16 cellular contexts compared by ENCODE assay signal in the genomic region with DNA sequence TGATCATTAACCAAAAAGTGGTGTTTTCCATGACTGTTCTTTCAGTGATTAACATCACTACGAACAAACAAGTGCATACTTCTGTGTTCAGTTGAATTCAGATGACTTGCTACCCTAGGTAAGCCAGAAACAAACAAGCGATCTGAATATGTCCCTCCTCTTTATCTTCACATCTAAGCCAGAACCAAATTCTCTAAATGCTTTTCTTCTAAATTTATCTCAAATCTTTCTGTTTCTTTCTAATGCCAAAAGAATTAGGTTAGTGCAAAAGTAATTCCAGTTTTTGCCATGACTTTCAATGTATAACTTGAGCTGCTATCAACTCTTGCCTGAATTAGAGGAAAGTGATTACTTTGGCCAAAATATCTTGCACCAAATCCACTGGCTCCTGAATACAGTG.
DNase-seq lines count a peak whose midpoint lies in the region; ATAC-seq and TF ChIP-seq lines count a peak whose summit lies in the region.
"Had no signal": no experiment of that assay in that cellular context is flagged by ENCODE, and none has a peak within 500 bp of the region (broad histone marks: within the 10 kb centered on the region; RNA-seq: fewer than 3 reads in every experiment).

No MANE protein-coding gene starts in this region.

- H3K9ac ChIP-seq in SK-N-SH (no peak overlapping the region), neural cell (ENCODE audit: low read length) (no peak overlapping the region)
- H3K9ac ChIP-seq: BLaER1 treated with 17β-estradiol and CSF1 and Interleukin-3, amounts not matched to agents 10 nM and 100 nM had no signal

- TF ChIP-seq CTCF in SK-N-SH (IDR thresholded peaks at IDR 0.05) (no peak), neural cell (IDR thresholded peaks at IDR 0.05; ENCODE audit: poor library complexity, severe bottlenecking) (no peak)

- peak overlapping the region in 1 of 2 experiments; percentile 72; a peak in 2 of 4 replicates for H3K27ac ChIP-seq in SK-N-SH (ENCODE audit: low read depth in 2 of 2, low read length in 1 of 2)
- H3K27ac ChIP-seq in neural cell (ENCODE audit: low read length), result peak overlapping the region; percentile 60
- H3K27ac ChIP-seq: 22Rv1; A549; BLaER1 treated with 17β-estradiol and CSF1 and Interleukin-3, amounts not matched to agents 10 nM and 100 nM; C4-2B had no signal

- no peaks in the 10 kb centered on the region for H3F3A ChIP-seq in SK-N-SH (replicated peaks; ENCODE audit: insufficient read depth)
- H3F3A ChIP-seq in neural cell (ENCODE audit: insufficient read depth, low read length, poor library complexity, severe bottlenecking), result peaks cover 8% of the 10 kb centered on the region

- H3K79me2 ChIP-seq in SK-N-SH (ENCODE audit: insufficient read depth), result no peaks in the 10 kb centered on the region
- H3K79me2 ChIP-seq in neural cell (replicated peaks; ENCODE audit: insufficient read depth, low read length), result no peaks in the 10 kb centered on the region

- WGBS in SK-N-SH (ENCODE audit: low lambda C conversion rate), result 47% methylated on average over 2 of the region's 2 CpGs

- H3K4me1 ChIP-seq in SK-N-SH (ENCODE audit: control insufficient read depth in 1 of 2, insufficient read depth in 2 of 2, low read depth in 1 of 2, low read length in 1 of 2), result peaks cover 0 to 6% of the 10 kb centered on the region in 2 experiments; a peak in 2 of 4 replicates
- H3K4me1 ChIP-seq: A549, Caco-2 had no signal

- H3K27me3 ChIP-seq in SK-N-SH (ENCODE audit: insufficient read depth) (no peaks in the 10 kb centered on the region), neural cell (ENCODE audit: insufficient read depth, low read depth, low read length) (no peaks in the 10 kb centered on the region)
- H3K27me3 ChIP-seq: BLaER1 treated with 17β-estradiol and CSF1 and Interleukin-3, amounts not matched to agents 10 nM and 100 nM had no signal

- peak overlapping the region; percentile 33; the same call in 1 of the 2 replicates for H2AFZ ChIP-seq in SK-N-SH (ENCODE audit: low read depth)
- no peak overlapping the region for H2AFZ ChIP-seq in neural cell (ENCODE audit: low read depth, low read length)

- H4K20me1 ChIP-seq in SK-N-SH (ENCODE audit: insufficient read depth), result no peaks in the 10 kb centered on the region
- no peaks in the 10 kb centered on the region for H4K20me1 ChIP-seq in neural cell (ENCODE audit: insufficient read depth)
- H4K20me1 ChIP-seq: BLaER1 treated with 17β-estradiol and CSF1 and Interleukin-3, amounts not matched to agents 10 nM and 100 nM had no signal

- H3K4me2 ChIP-seq in SK-N-SH, result no peak overlapping the region
- peak overlapping the region; percentile 56 for H3K4me2 ChIP-seq in neural cell (ENCODE audit: low read length)
- H3K4me2 ChIP-seq: A549; BLaER1 treated with 17β-estradiol and CSF1 and Interleukin-3, amounts not matched to agents 10 nM and 100 nM had no signal

- H3K9me2 ChIP-seq in SK-N-SH (no peaks in the 10 kb centered on the region), neural cell (ENCODE audit: insufficient read depth, low read length) (no peaks in the 10 kb centered on the region)

- DNase-seq in SK-N-SH (no peak), SW480 (ENCODE audit: low spot score) (no peak)
- no peak for DNase-seq in activated CD4-positive, alpha-beta T cell treated with anti-CD3 and anti-CD28 coated beads, Interleukin-2, amount 50 U/mL, for 1 hour
- DNase-seq: AML-193; Caco-2; Calu3; CD4-positive, alpha-beta T cell; CD8-positive, alpha-beta T cell; DMS79 treated with DMSO at 0.1 percent for 48 hours; GF-D8 had no signal

- TF ChIP-seq RAD21 in SK-N-SH (IDR thresholded peaks at IDR 0.05; ENCODE audit: low read length), result no peak
- no peak for TF ChIP-seq RAD21 in neural cell (conservative IDR thresholded peaks at IDR 0.05)

- TF ChIP-seq EP300 in SK-N-SH (IDR thresholded peaks at IDR 0.05; ENCODE audit: borderline replicate concordance in 1 of 2, low read depth in 1 of 2, low read length in 1 of 2) (no peak), neural cell (conservative IDR thresholded peaks at IDR 0.05; ENCODE audit: poor library complexity, severe bottlenecking) (no peak)

- H3K36me3 ChIP-seq in SK-N-SH (replicated peaks in 1 of 2; ENCODE audit: control insufficient read depth in 1 of 2, insufficient read depth in 2 of 2, low read length in 1 of 2), result no peaks in the 10 kb centered on the region
- H3K36me3 ChIP-seq in neural cell (ENCODE audit: insufficient read depth, low read length), result no peaks in the 10 kb centered on the region
- H3K36me3 ChIP-seq: BLaER1 treated with 17β-estradiol and CSF1 and Interleukin-3, amounts not matched to agents 10 nM and 100 nM had no signal

- H3K4me3 ChIP-seq in SK-N-SH (ENCODE audit: low read depth in 2 of 2, low read length in 1 of 2) (no peak overlapping the region), neural cell (ENCODE audit: low read length) (peak overlapping the region; percentile 52)
- H3K4me3 ChIP-seq: A549; BLaER1 treated with 17β-estradiol and CSF1 and Interleukin-3, amounts not matched to agents 10 nM and 100 nM had no signal

- H3K9me3 ChIP-seq in SK-N-SH (no peaks in the 10 kb centered on the region), neural cell (ENCODE audit: low read length) (no peaks in the 10 kb centered on the region)
- H3K9me3 ChIP-seq: A549; BLaER1 treated with 17β-estradiol and CSF1 and Interleukin-3, amounts not matched to agents 10 nM and 100 nM; Caco-2 had no signal

- POLR2A ChIA-PET in SK-N-SH (lab: Yijun Ruan, JAX), result no interaction called here

- CTCF ChIA-PET in SK-N-SH (lab: Yijun Ruan, JAX), result interaction anchor here (1.0 to 1.2 kb wide), 2 partner anchors 16 to 834 kb away, joined by 3 read pairs; no protein-coding TSS in a partner anchor

- no peak for ATAC-seq in SK-N-SH treated with all-trans-retinoic acid at 6 μM for 48 hours
- ATAC-seq: A549; CD8-positive, alpha-beta T cell had no signal

TF ChIP-seq in SK-N-SH, 30 proteins besides CTCF, POLR2A, EP300 and RAD21 (continues in another document):
- TF ChIP-seq FOSL2 (IDR thresholded peaks at IDR 0.05; ENCODE audit: borderline replicate concordance, low read depth) (no peak), SIN3A (IDR thresholded peaks at IDR 0.05; ENCODE audit: borderline replicate concordance, low read depth, low read length) (no peak)

TF ChIP-seq in SK-N-SH treated with all-trans-retinoic acid at 6 μM for 48 hours, 23 proteins besides CTCF, POLR2A, EP300 and RAD21 (continues in another document):
- TF ChIP-seq, protein P1, sequence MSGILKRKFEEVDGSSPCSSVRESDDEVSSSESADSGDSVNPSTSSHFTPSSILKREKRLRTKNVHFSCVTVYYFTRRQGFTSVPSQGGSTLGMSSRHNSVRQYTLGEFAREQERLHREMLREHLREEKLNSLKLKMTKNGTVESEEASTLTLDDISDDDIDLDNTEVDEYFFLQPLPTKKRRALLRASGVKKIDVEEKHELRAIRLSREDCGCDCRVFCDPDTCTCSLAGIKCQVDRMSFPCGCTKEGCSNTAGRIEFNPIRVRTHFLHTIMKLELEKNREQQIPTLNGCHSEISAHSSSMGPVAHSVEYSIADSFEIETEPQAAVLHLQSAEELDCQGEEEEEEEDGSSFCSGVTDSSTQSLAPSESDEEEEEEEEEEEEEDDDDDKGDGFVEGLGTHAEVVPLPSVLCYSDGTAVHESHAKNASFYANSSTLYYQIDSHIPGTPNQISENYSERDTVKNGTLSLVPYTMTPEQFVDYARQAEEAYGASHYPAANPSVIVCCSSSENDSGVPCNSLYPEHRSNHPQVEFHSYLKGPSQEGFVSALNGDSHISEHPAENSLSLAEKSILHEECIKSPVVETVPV (CRISPR knock-in tag; IDR thresholded peaks at IDR 0.05), result no peak
- TF ChIP-seq BACH2 (CRISPR knock-in tag; IDR thresholded peaks at IDR 0.05; ENCODE audit: borderline replicate concordance), result no peak
- TF ChIP-seq, protein P2, sequence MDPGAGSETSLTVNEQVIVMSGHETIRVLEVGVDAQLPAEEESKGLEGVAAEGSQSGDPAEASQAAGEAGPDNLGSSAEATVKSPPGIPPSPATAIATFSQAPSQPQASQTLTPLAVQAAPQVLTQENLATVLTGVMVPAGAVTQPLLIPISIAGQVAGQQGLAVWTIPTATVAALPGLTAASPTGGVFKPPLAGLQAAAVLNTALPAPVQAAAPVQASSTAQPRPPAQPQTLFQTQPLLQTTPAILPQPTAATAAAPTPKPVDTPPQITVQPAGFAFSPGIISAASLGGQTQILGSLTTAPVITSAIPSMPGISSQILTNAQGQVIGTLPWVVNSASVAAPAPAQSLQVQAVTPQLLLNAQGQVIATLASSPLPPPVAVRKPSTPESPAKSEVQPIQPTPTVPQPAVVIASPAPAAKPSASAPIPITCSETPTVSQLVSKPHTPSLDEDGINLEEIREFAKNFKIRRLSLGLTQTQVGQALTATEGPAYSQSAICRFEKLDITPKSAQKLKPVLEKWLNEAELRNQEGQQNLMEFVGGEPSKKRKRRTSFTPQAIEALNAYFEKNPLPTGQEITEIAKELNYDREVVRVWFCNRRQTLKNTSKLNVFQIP (CRISPR knock-in tag; IDR thresholded peaks at IDR 0.05; ENCODE audit: borderline replicate concordance, low read depth), result no peak

TF ChIP-seq in neural cell, 6 proteins besides CTCF, POLR2A, EP300 and RAD21 (continues in another document):
- TF ChIP-seq SMC3 (conservative IDR thresholded peaks at IDR 0.05; ENCODE audit: poor library complexity) (no peak), MXI1 (conservative IDR thresholded peaks at IDR 0.05; ENCODE audit: poor library complexity, severe bottlenecking) (no peak), EZH2 (IDR thresholded peaks at IDR 0.05; ENCODE audit: borderline replicate concordance, insufficient read depth, low read length, poor library complexity, severe bottlenecking) (no peak), TAF1 (IDR thresholded peaks at IDR 0.05; ENCODE audit: low read depth) (no peak), POLR2AphosphoS5 (IDR thresholded peaks at IDR 0.05) (no peak)
